8 cellular contexts compared by ENCODE assay signal in the genomic region with DNA sequence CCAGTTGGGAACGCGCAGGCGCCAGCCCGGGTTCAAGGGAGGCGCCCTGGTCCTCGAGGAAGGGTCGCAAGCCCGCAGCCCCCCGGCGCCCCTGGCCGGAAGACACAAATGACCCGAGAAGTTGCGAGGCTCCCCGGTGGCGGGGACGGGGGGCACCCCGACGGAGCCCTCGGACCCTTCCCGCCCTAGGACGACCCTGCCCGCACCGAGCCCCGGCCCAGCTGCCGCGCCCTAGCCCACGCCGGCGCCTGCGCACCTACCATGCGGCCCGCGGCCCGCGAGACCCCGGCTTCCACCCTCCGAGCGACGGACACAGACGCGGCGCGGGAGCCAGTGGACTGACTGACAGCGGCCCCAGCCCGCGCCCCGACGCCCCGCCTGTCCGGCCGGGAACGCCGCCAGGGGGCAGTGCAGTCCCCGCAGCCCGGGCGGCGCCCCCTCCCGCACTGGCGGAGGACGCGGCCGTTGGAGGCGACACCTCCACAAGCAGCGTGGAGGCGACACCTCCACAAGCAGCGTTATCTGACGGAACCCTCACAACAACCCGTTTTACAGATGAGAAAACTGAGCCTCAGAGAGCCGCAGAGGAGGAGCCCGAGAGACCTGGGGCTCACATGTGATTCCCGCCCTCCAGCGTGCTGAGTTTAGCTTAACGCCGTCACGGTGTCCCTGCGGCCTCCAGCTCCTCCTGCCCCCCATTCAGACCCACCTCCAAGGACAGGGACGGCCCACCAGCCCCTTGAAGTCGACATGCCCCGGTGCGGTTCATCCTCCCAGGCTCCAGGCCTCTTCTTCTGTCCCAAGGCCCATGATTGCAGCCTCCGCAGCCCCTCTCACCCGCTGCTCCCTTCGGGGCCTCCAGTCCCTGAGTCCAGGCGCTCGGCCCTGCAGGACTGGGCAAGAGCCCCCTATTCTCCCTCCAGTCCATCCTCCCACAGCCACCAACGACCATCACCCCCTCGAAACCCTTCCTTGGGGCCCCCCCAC. TPM values are rescaled to one million over a fixed set of nuclear protein-coding genes. Genes with fewer than 3 reads are reported as not detected.
DNase-seq lines count a peak whose midpoint lies in the region; ATAC-seq and TF ChIP-seq lines count a peak whose summit lies in the region.

Gene NMUR1, minus strand, starts transcription at position 347 of the 987 bp plus-strand sequence. Its CDS starts 84 bp downstream, at position 263.

- DNase-seq in ELR (ENCODE audit: low read depth) = peak; percentile 45
- DNase-seq in UCSD-AML1 (lab: John Stamatoyannopoulos, UW; ENCODE audit: unreplicated experiment) = peak; percentile 32
- no peak for DNase-seq in breast epithelium (ENCODE audit: low spot score in 2 of 2)
- DNase-seq in left lobe of liver (ENCODE audit: low spot score) = no peak
- DNase-seq in stimulated activated CD4-positive, alpha-beta T cell treated with anti-CD3 and anti-CD28 coated beads, Interleukin-4, amount 100 ng/mL, for 48 hours (ENCODE audit: low read depth in 2 of 2) = peak; percentile 57 to 60
- no peak for DNase-seq in medulla oblongata (ENCODE audit: extremely low spot score)

- H3K27me3 ChIP-seq in breast epithelium = peaks cover 0 to 10% of the 10 kb centered on the region in 2 donors

- peaks cover 4 to 7% of the 10 kb centered on the region in 2 donors for H3K4me1 ChIP-seq in breast epithelium

- peak in 2 of 3 donors; percentile 9 to 64 for TF ChIP-seq CTCF in breast epithelium (IDR thresholded peaks at IDR 0.05)

- no peak within 1 kb of the TSS for H3K27ac ChIP-seq in breast epithelium

- intact Hi-C loops in breast epithelium (cut with DNase I; ENCODE audit: low total_unique reads) = loop anchor here (1.0 kb wide), 1 partner anchor 50 kb away; no protein-coding TSS in a partner anchor

- no peaks in the 10 kb centered on the region for H3K36me3 ChIP-seq in breast epithelium

- H3K9me3 ChIP-seq in breast epithelium = no peaks in the 10 kb centered on the region

- H3K4me3 ChIP-seq in breast epithelium = peak within 1 kb of the TSS; percentile 42 to 63 (median 43)

- no peak for TF ChIP-seq POLR2A in breast epithelium (IDR thresholded peaks at IDR 0.05)

- peak; percentile 70 for ATAC-seq in HG03095 (IDR thresholded peaks at IDR 0.05; ENCODE audit: unreplicated experiment)
- ATAC-seq in left lobe of liver = peak; percentile 79
- no peak for ATAC-seq in HG02938 (IDR thresholded peaks at IDR 0.05; ENCODE audit: unreplicated experiment)

RNA-seq across cellular contexts. Expression of gene NMUR1, which starts in this region (rescaled TPM):
- total RNA-seq in breast epithelium = 1 to 10 TPM in 1 of 3 donors, under 1 TPM in 1, not detected in 1; under 0.01 to 3.8 TPM
- 0.30 TPM for total RNA-seq in left lobe of liver

Comparison
In these comparisons a context has a peak if more than half of its experiments do, and no peak if none do; other contexts are left out.
1. Peak in ATAC-seq in left lobe of liver; RNA of the gene not detected or under 1 TPM.
2. DNase-seq: peak in ELR (single experiment), UCSD-AML1 (single experiment) and stimulated activated CD4-positive, alpha-beta T cell treated with anti-CD3 and anti-CD28 coated beads, Interleukin-4, amount 100 ng/mL, for 48 hours (2 of 2); none in breast epithelium (0 of 2), left lobe of liver (single experiment) and medulla oblongata (single experiment).